1 cellular context compared by ENCODE assay signal in the genomic region with DNA sequence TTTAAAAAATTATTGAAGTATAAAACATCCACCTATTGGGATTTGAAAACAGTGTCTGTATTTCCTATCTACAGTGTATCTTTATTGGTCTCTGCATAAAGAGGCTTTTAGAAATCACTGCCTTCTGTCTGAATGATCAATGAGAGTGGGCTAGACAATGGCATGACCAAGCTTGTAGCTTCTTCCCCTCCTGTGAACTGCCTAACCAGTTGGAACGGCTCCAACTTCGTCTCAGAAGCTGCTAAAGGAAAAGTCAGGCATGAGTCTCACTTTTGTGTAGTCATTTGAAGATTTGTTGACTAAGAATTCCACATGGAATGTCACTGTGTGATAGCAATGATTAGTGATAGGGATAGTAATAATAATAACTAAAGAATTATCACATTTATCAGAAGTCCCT.
TF ChIP-seq lines count a peak whose summit lies in the region.

No MANE protein-coding gene starts in this region.

TF ChIP-seq in GM12878, 131 proteins besides CTCF, POLR2A, EP300 and RAD21 (continued from another document):
- TF ChIP-seq, protein P1, sequence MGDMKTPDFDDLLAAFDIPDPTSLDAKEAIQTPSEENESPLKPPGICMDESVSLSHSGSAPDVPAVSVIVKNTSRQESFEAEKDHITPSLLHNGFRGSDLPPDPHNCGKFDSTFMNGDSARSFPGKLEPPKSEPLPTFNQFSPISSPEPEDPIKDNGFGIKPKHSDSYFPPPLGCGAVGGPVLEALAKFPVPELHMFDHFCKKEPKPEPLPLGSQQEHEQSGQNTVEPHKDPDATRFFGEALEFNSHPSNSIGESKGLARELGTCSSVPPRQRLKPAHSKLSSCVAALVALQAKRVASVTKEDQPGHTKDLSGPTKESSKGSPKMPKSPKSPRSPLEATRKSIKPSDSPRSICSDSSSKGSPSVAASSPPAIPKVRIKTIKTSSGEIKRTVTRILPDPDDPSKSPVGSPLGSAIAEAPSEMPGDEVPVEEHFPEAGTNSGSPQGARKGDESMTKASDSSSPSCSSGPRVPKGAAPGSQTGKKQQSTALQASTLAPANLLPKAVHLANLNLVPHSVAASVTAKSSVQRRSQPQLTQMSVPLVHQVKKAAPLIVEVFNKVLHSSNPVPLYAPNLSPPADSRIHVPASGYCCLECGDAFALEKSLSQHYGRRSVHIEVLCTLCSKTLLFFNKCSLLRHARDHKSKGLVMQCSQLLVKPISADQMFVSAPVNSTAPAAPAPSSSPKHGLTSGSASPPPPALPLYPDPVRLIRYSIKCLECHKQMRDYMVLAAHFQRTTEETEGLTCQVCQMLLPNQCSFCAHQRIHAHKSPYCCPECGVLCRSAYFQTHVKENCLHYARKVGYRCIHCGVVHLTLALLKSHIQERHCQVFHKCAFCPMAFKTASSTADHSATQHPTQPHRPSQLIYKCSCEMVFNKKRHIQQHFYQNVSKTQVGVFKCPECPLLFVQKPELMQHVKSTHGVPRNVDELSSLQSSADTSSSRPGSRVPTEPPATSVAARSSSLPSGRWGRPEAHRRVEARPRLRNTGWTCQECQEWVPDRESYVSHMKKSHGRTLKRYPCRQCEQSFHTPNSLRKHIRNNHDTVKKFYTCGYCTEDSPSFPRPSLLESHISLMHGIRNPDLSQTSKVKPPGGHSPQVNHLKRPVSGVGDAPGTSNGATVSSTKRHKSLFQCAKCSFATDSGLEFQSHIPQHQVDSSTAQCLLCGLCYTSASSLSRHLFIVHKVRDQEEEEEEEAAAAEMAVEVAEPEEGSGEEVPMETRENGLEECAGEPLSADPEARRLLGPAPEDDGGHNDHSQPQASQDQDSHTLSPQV (IDR thresholded peaks at IDR 0.05) = no peak
- TF ChIP-seq JUND (IDR thresholded peaks at IDR 0.05; ENCODE audit: low read depth, low read length) = no peak
